26 cellular contexts compared by ENCODE assay signal in genomic region chr22:21051836-21052400, GRCh38. TPM values are rescaled to one million over a fixed set of nuclear protein-coding genes. Genes with fewer than 3 reads are reported as not detected.
A peak's percentile ranks its signal among the peaks of the same experiment; 100 is the strongest.
DNase-seq lines count a peak whose midpoint lies in the region; ATAC-seq and TF ChIP-seq lines count a peak whose summit lies in the region.
"Had no signal": no experiment of that assay in that cellular context is flagged by ENCODE, and none has a peak within 500 bp of the region (broad histone marks: within the 10 kb centered on the region; RNA-seq: fewer than 3 reads in every experiment).

No MANE protein-coding gene starts in this region.

- no peaks in the 10 kb centered on the region for H3K9me3 Mint-ChIP-seq in activated CD4-positive, alpha-beta T cell treated with anti-CD3 and anti-CD28 coated beads, Interleukin-2, amount 10 ng/mL, durations not matched to agents 24 days and 14 days
- no peaks in the 10 kb centered on the region for H3K9me3 Mint-ChIP-seq in WTC11
- no peaks in the 10 kb centered on the region for H3K9me3 Mint-ChIP-seq in neural progenitor cell
- H3K9me3 Mint-ChIP-seq: activated T-helper 2 cell treated with anti-CD3 and anti-CD28 coated beads, Interferon-gamma antibody, Interleukin-2, Interleukin-4, amounts not matched to agents 10 μg/mL and 5 μg/mL and 100 μg/mL, durations not matched to agents 14 hours and 24 hours and 36 hours; CD8-positive, alpha-beta memory T cell; T-helper 2 cell treated with Interferon-gamma antibody and Interleukin-4, amounts not matched to agents 5 μg/mL and 100 μg/mL, for 36 hours; type B pancreatic cell had no signal

- H3K27ac ChIP-seq in neural progenitor cell: no peak overlapping the region
- H3K27ac ChIP-seq: brain microvascular endothelial cell, left ventricle myocardium inferior, skin epidermis, VCaP had no signal

- no peak overlapping the region for H3K4me3 Mint-ChIP-seq in activated CD4-positive, alpha-beta T cell treated with anti-CD3 and anti-CD28 coated beads, Interleukin-2, amount 10 ng/mL, durations not matched to agents 24 days and 14 days
- H3K4me3 Mint-ChIP-seq in WTC11 (peak overlapping the region; percentile 29; the same call in 1 of the 2 replicates), neural progenitor cell (no peak overlapping the region)
- H3K4me3 Mint-ChIP-seq: CD8-positive, alpha-beta memory T cell; T-helper 2 cell treated with Interferon-gamma antibody and Interleukin-4, amounts not matched to agents 5 μg/mL and 100 μg/mL, for 36 hours; type B pancreatic cell had no signal

- peak overlapping the region; percentile 4 for H3K27ac Mint-ChIP-seq in activated CD4-positive, alpha-beta T cell treated with anti-CD3 and anti-CD28 coated beads, Interleukin-2, amount 10 ng/mL, durations not matched to agents 24 days and 14 days
- peak overlapping the region; percentile 76 for H3K27ac Mint-ChIP-seq in WTC11
- peak overlapping the region; percentile 50 for H3K27ac Mint-ChIP-seq in neural progenitor cell
- H3K27ac Mint-ChIP-seq: activated T-helper 2 cell treated with anti-CD3 and anti-CD28 coated beads, Interferon-gamma antibody, Interleukin-2, Interleukin-4, amounts not matched to agents 10 μg/mL and 5 μg/mL and 100 μg/mL, durations not matched to agents 14 hours and 24 hours and 36 hours; T-helper 2 cell treated with Interferon-gamma antibody and Interleukin-4, amounts not matched to agents 5 μg/mL and 100 μg/mL, for 36 hours; type B pancreatic cell had no signal

- H3K36me3 ChIP-seq in neural progenitor cell: no peaks in the 10 kb centered on the region
- H3K36me3 ChIP-seq: brain microvascular endothelial cell, left ventricle myocardium inferior had no signal

- CTCF ChIA-PET in WTC11 (lab: Charles Lee): interaction anchor here (1.5 kb wide), 2 partner anchors 31 to 51 kb away, joined by 10 to 14 read pairs; no protein-coding TSS in a partner anchor

- no peak overlapping the region for H3K9ac ChIP-seq in neural progenitor cell

- POLR2A ChIA-PET in WTC11 (lab: Charles Lee): interaction anchor here (1.4 kb wide), 1 partner anchor 70 kb away, joined by 3 read pairs; the partner anchor contains the start of gene LZTR1

- intact Hi-C loops in activated CD4-positive, alpha-beta T cell treated with anti-CD3 and anti-CD28 coated beads, Interleukin-2, amount 10 ng/mL, durations not matched to agents 24 days and 14 days (cut with micrococcal nuclease): no loop called here
- intact Hi-C loops in left colon (cut with DNase I, micrococcal nuclease): no loop called here

- no peaks in the 10 kb centered on the region for H3K79me2 ChIP-seq in neural progenitor cell (ENCODE audit: low read depth)

- H4K20me1 ChIP-seq in neural progenitor cell (ENCODE audit: low read depth): no peaks in the 10 kb centered on the region

- no peaks in the 10 kb centered on the region for H3K9me3 ChIP-seq in neural progenitor cell (ENCODE audit: low read depth)
- H3K9me3 ChIP-seq: left ventricle myocardium inferior had no signal

- peaks cover 22% of the 10 kb centered on the region for H3K4me1 Mint-ChIP-seq in activated CD4-positive, alpha-beta T cell treated with anti-CD3 and anti-CD28 coated beads, Interleukin-2, amount 10 ng/mL, durations not matched to agents 24 days and 14 days
- H3K4me1 Mint-ChIP-seq in WTC11 (peaks cover 40% of the 10 kb centered on the region), neural progenitor cell (peaks cover 43% of the 10 kb centered on the region)

- H3K27me3 ChIP-seq in neural progenitor cell: no peaks in the 10 kb centered on the region

- H3F3A ChIP-seq in neural progenitor cell (ENCODE audit: low read depth): no peaks in the 10 kb centered on the region

- H3K27me3 Mint-ChIP-seq in activated CD4-positive, alpha-beta T cell treated with anti-CD3 and anti-CD28 coated beads, Interleukin-2, amount 10 ng/mL, durations not matched to agents 24 days and 14 days: peaks cover 5% of the 10 kb centered on the region
- H3K27me3 Mint-ChIP-seq in WTC11 (ENCODE audit: low read depth) (no peaks in the 10 kb centered on the region; the same call in 1 of the 2 replicates), neural progenitor cell (ENCODE audit: insufficient read depth, low read depth) (peaks cover 7% of the 10 kb centered on the region)
- H3K27me3 Mint-ChIP-seq: type B pancreatic cell had no signal

- peak; percentile 54 for ATAC-seq in WTC11
- no peak for ATAC-seq in left colon
- ATAC-seq: esophagus mucosa had no signal

- no peaks in the 10 kb centered on the region for H3K36me3 Mint-ChIP-seq in activated CD4-positive, alpha-beta T cell treated with anti-CD3 and anti-CD28 coated beads, Interleukin-2, amount 10 ng/mL, durations not matched to agents 24 days and 14 days (ENCODE audit: low read depth)
- H3K36me3 Mint-ChIP-seq in WTC11 (no peaks in the 10 kb centered on the region), neural progenitor cell (no peaks in the 10 kb centered on the region)
- H3K36me3 Mint-ChIP-seq: CD8-positive, alpha-beta memory T cell; type B pancreatic cell had no signal

- no peak for DNase-seq in activated CD4-positive, alpha-beta T cell treated with anti-CD3 and anti-CD28 coated beads, Interleukin-2, amount 10 ng/mL, durations not matched to agents 24 days and 14 days
- no peak for DNase-seq in activated CD4-positive, alpha-beta T cell treated with anti-CD3 and anti-CD28 coated beads, Interleukin-2, amount 50 U/mL, for 4 hours
- DNase-seq in HT1080 (ENCODE audit: low read depth): peak; percentile 56
- no peak for DNase-seq in WTC11 (ENCODE audit: low spot score)
- DNase-seq in neural progenitor cell (ENCODE audit: low spot score): no peak
- no peak for DNase-seq in activated T-cell treated with anti-CD3 and anti-CD28 coated beads, Interleukin-2, amount 50 U/mL, for 1 hour
- DNase-seq in NCI-H1436 (lab: John Stamatoyannopoulos, UW): no peak
- DNase-seq in left colon: no peak
- DNase-seq: 8988T; brain microvascular endothelial cell; CD8-positive, alpha-beta memory T cell; effector memory CD4-positive, alpha-beta T cell; foreskin melanocyte; left ventricle myocardium inferior; NCI-H1930; NCI-H526 treated with DMSO at 0.1 percent for 48 hours; occipital lobe; stimulated activated CD4-positive, alpha-beta T cell treated with anti-CD3 and anti-CD28 coated beads, Interleukin-1b, Interleukin-23, amount 100 ng/mL, for 48 hours had no signal

- no peaks in the 10 kb centered on the region for H3K4me1 ChIP-seq in neural progenitor cell
- H3K4me1 ChIP-seq: left ventricle myocardium inferior had no signal

- no peak for TF ChIP-seq CTCF in WTC11 (IDR thresholded peaks at IDR 0.05)
- TF ChIP-seq CTCF in neural progenitor cell (IDR thresholded peaks at IDR 0.05): no peak

- H3K4me2 ChIP-seq in neural progenitor cell: no peak overlapping the region

- H2AFZ ChIP-seq in neural progenitor cell (replicated peaks): peak overlapping the region; percentile 26

- no peak overlapping the region for H3K4me3 ChIP-seq in neural progenitor cell
- H3K4me3 ChIP-seq: left ventricle myocardium inferior, skin epidermis had no signal

TF ChIP-seq in WTC11, 78 proteins besides CTCF, POLR2A, EP300 and RAD21 (continues in another document):
- no peak for TF ChIP-seq ETV6 (CRISPR knock-in tag; IDR thresholded peaks at IDR 0.05)
- TF ChIP-seq SMAD3 (CRISPR knock-in tag; IDR thresholded peaks at IDR 0.05; ENCODE audit: borderline replicate concordance): no peak
- TF ChIP-seq E2F4 (CRISPR knock-in tag; IDR thresholded peaks at IDR 0.05; ENCODE audit: borderline replicate concordance, low read depth): no peak

RNA-seq across cellular contexts. Expression of gene LRRC74B, which starts 6.2 kb away (rescaled TPM):
- not detected in 2 replicates for total RNA-seq in activated CD4-positive, alpha-beta T cell treated with anti-CD3 and anti-CD28 coated beads, Interleukin-2, amount 10 ng/mL, durations not matched to agents 24 days and 14 days
- not detected in 2 replicates for total RNA-seq in HT1080 (2014; rRNA removed; shearing (Covaris generic))
- not detected in 2 replicates for polyA plus RNA-seq in HT1080 (2015; cell fraction: cytosol; rRNA removed)
- 0.05 and 0.11 TPM in 2 replicates for polyA plus RNA-seq in HT1080 (2015; cell fraction: nucleus; rRNA removed)
- total RNA-seq in WTC11 (2021): not detected in 3 replicates
- not detected in 2 replicates for total RNA-seq in neural progenitor cell (ENCODE audit: low replicate concordance)
- under 1 TPM in 1 of 2 donors, not detected in 1; 0.18 TPM for total RNA-seq in left colon
- total RNA-seq: activated T-helper 2 cell treated with anti-CD3 and anti-CD28 coated beads, Interferon-gamma antibody, Interleukin-2, Interleukin-4, amounts not matched to agents 10 μg/mL and 5 μg/mL and 100 μg/mL, durations not matched to agents 14 hours and 24 hours and 36 hours; CD8-positive, alpha-beta memory T cell; left ventricle myocardium inferior; mesenteric fat pad; occipital lobe had no signal
- polyA plus RNA-seq: adipose tissue; CD8-positive, alpha-beta memory T cell had no signal

RNA-seq across cellular contexts. Expression of gene SLC7A4, which starts 19.6 kb away (rescaled TPM):
- not detected in 2 replicates for total RNA-seq in activated CD4-positive, alpha-beta T cell treated with anti-CD3 and anti-CD28 coated beads, Interleukin-2, amount 10 ng/mL, durations not matched to agents 24 days and 14 days
- total RNA-seq in HT1080 (2014; rRNA removed; shearing (Covaris generic)): not detected in 2 replicates
- not detected in 2 replicates for polyA plus RNA-seq in HT1080 (2015; cell fraction: cytosol; rRNA removed)
- not detected in 2 replicates for polyA plus RNA-seq in HT1080 (2015; cell fraction: nucleus; rRNA removed)
- total RNA-seq in WTC11 (2021) (0.21 to 0.50 TPM (median 0.37 TPM) in 3 replicates), neural progenitor cell (ENCODE audit: low replicate concordance) (0.34 TPM in 1 of 2 replicates, not detected in the other), left colon (1 to 10 TPM; 4.0 to 4.9 TPM)

RNA-seq across cellular contexts. Expression of gene P2RX6, which starts 37.0 kb away (rescaled TPM):
- total RNA-seq in activated CD4-positive, alpha-beta T cell treated with anti-CD3 and anti-CD28 coated beads, Interleukin-2, amount 10 ng/mL, durations not matched to agents 24 days and 14 days: not detected in 2 replicates
- total RNA-seq in HT1080 (2014; rRNA removed; shearing (Covaris generic)): 0.45 and 0.87 TPM in 2 replicates
- 0.29 and 0.37 TPM in 2 replicates for polyA plus RNA-seq in HT1080 (2015; cell fraction: cytosol; rRNA removed)
- polyA plus RNA-seq in HT1080 (2015; cell fraction: nucleus; rRNA removed): 4.0 and 6.1 TPM in 2 replicates
- total RNA-seq in WTC11 (2021) (0.13 to 0.69 TPM (median 0.30 TPM) in 3 replicates), neural progenitor cell (ENCODE audit: low replicate concordance) (0.36 and 0.53 TPM in 2 replicates), left colon (1 to 10 TPM in 1 of 2 donors, under 1 TPM in 1; 0.73 to 1.5 TPM)
- total RNA-seq: occipital lobe had no signal

RNA-seq across cellular contexts. Expression of gene THAP7, which starts 50.0 kb away (rescaled TPM):
- total RNA-seq in activated CD4-positive, alpha-beta T cell treated with anti-CD3 and anti-CD28 coated beads, Interleukin-2, amount 10 ng/mL, durations not matched to agents 24 days and 14 days: 30.3 and 31.5 TPM in 2 replicates
- 57.3 and 64.0 TPM in 2 replicates for total RNA-seq in HT1080 (2014; rRNA removed; shearing (Covaris generic))
- polyA plus RNA-seq in HT1080 (2015; cell fraction: cytosol; rRNA removed): 31.1 and 40.0 TPM in 2 replicates
- polyA plus RNA-seq in HT1080 (2015; cell fraction: nucleus; rRNA removed): 39.3 and 50.6 TPM in 2 replicates
- total RNA-seq in WTC11 (2021) (18.7 to 23.9 TPM (median 19.3 TPM) in 3 replicates), neural progenitor cell (ENCODE audit: low replicate concordance) (14.7 and 29.2 TPM in 2 replicates), left colon (10 to 100 TPM; 18.1 to 20.0 TPM)

Comparison
In these comparisons a context has a peak if more than half of its experiments do, and no peak if none do; other contexts are left out.
1. H3K27ac Mint-ChIP-seq: peak in every context shown above with its lines; median percentile 76 in WTC11; 50 in neural progenitor cell; 4 in activated CD4-positive, alpha-beta T cell treated with anti-CD3 and anti-CD28 coated beads, Interleukin-2, amount 10 ng/mL, durations not matched to agents 24 days and 14 days.